In genomic region chr19:18532208-18532890, GRCh38 we compare ENCODE assay signal across 16 cellular contexts. TPM values are rescaled to one million over a fixed set of nuclear protein-coding genes. Genes with fewer than 3 reads are reported as not detected.
DNase-seq lines count a peak whose midpoint lies in the region; ATAC-seq and TF ChIP-seq lines count a peak whose summit lies in the region.
"Had no signal": no experiment of that assay in that cellular context is flagged by ENCODE, and none has a peak within 500 bp of the region (broad histone marks: within the 10 kb centered on the region; RNA-seq: fewer than 3 reads in every experiment).

No MANE protein-coding gene starts in this region.

- no peak for ATAC-seq in activated naive CD4-positive, alpha-beta T cell treated with anti-CD3 and anti-CD28 coated beads, Interleukin-2, amount 50 U/mL, for 72 hours
- no peak for ATAC-seq in SK-N-SH treated with all-trans-retinoic acid at 6 μM for 48 hours
- ATAC-seq in stimulated activated effector memory CD8-positive, alpha-beta T cell treated with anti-CD3 and anti-CD28 coated beads, Interleukin-12 subunit alpha, Interleukin-12 subunit beta, amount 100 ng/mL, for 72 hours: no peak
- ATAC-seq: GM23338 had no signal

- CTCF ChIA-PET in activated naive CD4-positive, alpha-beta T cell treated with anti-CD3 and anti-CD28 coated beads, Interleukin-2, amount 10 ng/mL, durations not matched to agents 7 days and 5 days (lab: Charles Lee): interaction anchor here (0.5 to 1.0 kb wide), 3 partner anchors 11 to 352 kb away, joined by 3 to 5 read pairs (median 4); partner anchors contain the start of gene FKBP8

- H3K36me3 Mint-ChIP-seq in activated naive CD4-positive, alpha-beta T cell treated with anti-CD3 and anti-CD28 coated beads, Interleukin-2, amount 50 U/mL, for 72 hours: peaks cover 0 to 6% of the 10 kb centered on the region in 2 donors
- peaks cover 18% of the 10 kb centered on the region for H3K36me3 Mint-ChIP-seq in activated naive CD4-positive, alpha-beta T cell treated with anti-CD3 and anti-CD28 coated beads, Interleukin-2, amount 10 ng/mL, durations not matched to agents 7 days and 5 days
- H3K36me3 Mint-ChIP-seq in stimulated activated effector memory CD8-positive, alpha-beta T cell treated with anti-CD3 and anti-CD28 coated beads, Interleukin-12 subunit alpha, Interleukin-12 subunit beta, amount 100 ng/mL, for 72 hours: peaks cover 68% of the 10 kb centered on the region

- no peaks in the 10 kb centered on the region for H3K27me3 ChIP-seq in H7 (ENCODE audit: control insufficient read depth, insufficient read depth, low read length)
- H3K27me3 ChIP-seq: BLaER1 treated with 17β-estradiol and CSF1 and Interleukin-3, amounts not matched to agents 10 nM and 100 nM had no signal

- H3K4me1 Mint-ChIP-seq in activated naive CD4-positive, alpha-beta T cell treated with anti-CD3 and anti-CD28 coated beads, Interleukin-2, amount 10 ng/mL, durations not matched to agents 7 days and 5 days: peaks cover 3% of the 10 kb centered on the region
- no peaks in the 10 kb centered on the region for H3K4me1 Mint-ChIP-seq in stimulated activated effector memory CD8-positive, alpha-beta T cell treated with anti-CD3 and anti-CD28 coated beads, Interleukin-12 subunit alpha, Interleukin-12 subunit beta, amount 100 ng/mL, for 72 hours
- H3K4me1 Mint-ChIP-seq: GM23338, H9 had no signal

- no peak for DNase-seq in activated naive CD4-positive, alpha-beta T cell treated with anti-CD3 and anti-CD28 coated beads, Interleukin-2, amount 50 U/mL, for 72 hours (ENCODE audit: low spot score in 2 of 2)
- no peak for DNase-seq in activated naive CD4-positive, alpha-beta T cell treated with anti-CD3 and anti-CD28 coated beads, Interleukin-2, amount 10 ng/mL, durations not matched to agents 7 days and 5 days
- DNase-seq in H7 (peak; percentile 29), DMS79 treated with DMSO at 0.1 percent for 48 hours (lab: John Stamatoyannopoulos, UW) (no peak), NCI-H2227 treated with DMSO at 0.1 percent for 48 hours (lab: John Stamatoyannopoulos, UW) (no peak), dedifferentiated amniotic fluid mesenchymal stem cell (ENCODE audit: extremely low spot score) (no peak)
- DNase-seq in stimulated activated effector memory CD8-positive, alpha-beta T cell treated with anti-CD3 and anti-CD28 coated beads, Interleukin-12 subunit alpha, Interleukin-12 subunit beta, amount 100 ng/mL, for 72 hours (ENCODE audit: low spot score in 2 of 2): no peak
- DNase-seq: ACHN; CD4-positive, CD25-positive, alpha-beta regulatory T cell; DMS79; EL; GDM1; H9 had no signal

- no peak overlapping the region for H3K4me3 Mint-ChIP-seq in activated naive CD4-positive, alpha-beta T cell treated with anti-CD3 and anti-CD28 coated beads, Interleukin-2, amount 10 ng/mL, durations not matched to agents 7 days and 5 days
- no peak overlapping the region for H3K4me3 Mint-ChIP-seq in stimulated activated effector memory CD8-positive, alpha-beta T cell treated with anti-CD3 and anti-CD28 coated beads, Interleukin-12 subunit alpha, Interleukin-12 subunit beta, amount 100 ng/mL, for 72 hours
- H3K4me3 Mint-ChIP-seq: CD4-positive, CD25-positive, alpha-beta regulatory T cell; GM23338; H9 had no signal

- no peak overlapping the region for H3K4me3 ChIP-seq in H7 (ENCODE audit: insufficient read depth, low read depth, low read length)
- H3K4me3 ChIP-seq: BLaER1 treated with 17β-estradiol and CSF1 and Interleukin-3, amounts not matched to agents 10 nM and 100 nM; GM23338 had no signal

- no peaks in the 10 kb centered on the region for H3K27me3 Mint-ChIP-seq in activated naive CD4-positive, alpha-beta T cell treated with anti-CD3 and anti-CD28 coated beads, Interleukin-2, amount 10 ng/mL, durations not matched to agents 7 days and 5 days
- H3K27me3 Mint-ChIP-seq: CD4-positive, CD25-positive, alpha-beta regulatory T cell had no signal

- peaks cover 30% of the 10 kb centered on the region for H3K36me3 ChIP-seq in H7 (replicated peaks; ENCODE audit: control insufficient read depth, insufficient read depth, low read length)

- H3K9me3 Mint-ChIP-seq in activated naive CD4-positive, alpha-beta T cell treated with anti-CD3 and anti-CD28 coated beads, Interleukin-2, amount 50 U/mL, for 72 hours: no peaks in the 10 kb centered on the region
- H3K9me3 Mint-ChIP-seq in activated naive CD4-positive, alpha-beta T cell treated with anti-CD3 and anti-CD28 coated beads, Interleukin-2, amount 10 ng/mL, durations not matched to agents 7 days and 5 days: no peaks in the 10 kb centered on the region
- H3K9me3 Mint-ChIP-seq in stimulated activated effector memory CD8-positive, alpha-beta T cell treated with anti-CD3 and anti-CD28 coated beads, Interleukin-12 subunit alpha, Interleukin-12 subunit beta, amount 100 ng/mL, for 72 hours: no peaks in the 10 kb centered on the region
- H3K9me3 Mint-ChIP-seq: CD4-positive, CD25-positive, alpha-beta regulatory T cell; GM23338; H9 had no signal

- peak overlapping the region; percentile 67 to 90 for H3K27ac Mint-ChIP-seq in activated naive CD4-positive, alpha-beta T cell treated with anti-CD3 and anti-CD28 coated beads, Interleukin-2, amount 50 U/mL, for 72 hours
- H3K27ac Mint-ChIP-seq in activated naive CD4-positive, alpha-beta T cell treated with anti-CD3 and anti-CD28 coated beads, Interleukin-2, amount 10 ng/mL, durations not matched to agents 7 days and 5 days: no peak overlapping the region
- H3K27ac Mint-ChIP-seq in stimulated activated effector memory CD8-positive, alpha-beta T cell treated with anti-CD3 and anti-CD28 coated beads, Interleukin-12 subunit alpha, Interleukin-12 subunit beta, amount 100 ng/mL, for 72 hours: peak overlapping the region; percentile 17
- H3K27ac Mint-ChIP-seq: CD4-positive, CD25-positive, alpha-beta regulatory T cell; GM23338; H9 had no signal

TF ChIP-seq in SK-N-SH treated with all-trans-retinoic acid at 6 μM for 48 hours, 23 proteins besides CTCF, POLR2A, EP300 and RAD21:
- peak; percentile 100 for TF ChIP-seq ZFP3 (CRISPR knock-in tag; IDR thresholded peaks at IDR 0.05)
- TF ChIP-seq ZNF70 (CRISPR knock-in tag; IDR thresholded peaks at IDR 0.05): no peak

RNA-seq across cellular contexts. Expression of gene ELL, which starts 10.5 kb away (rescaled TPM):
- total RNA-seq in activated naive CD4-positive, alpha-beta T cell treated with anti-CD3 and anti-CD28 coated beads, Interleukin-2, amount 50 U/mL, for 72 hours: 10 to 100 TPM; 18.8 to 23.0 TPM
- 16.4 and 17.0 TPM in 2 replicates for total RNA-seq in H7 (2014; rRNA removed; shearing (Covaris generic))

RNA-seq across cellular contexts. Expression of gene FKBP8, which starts 11.0 kb away (rescaled TPM):
- 100 to 1,000 TPM; 153 to 236 TPM for total RNA-seq in activated naive CD4-positive, alpha-beta T cell treated with anti-CD3 and anti-CD28 coated beads, Interleukin-2, amount 50 U/mL, for 72 hours
- 446 and 481 TPM in 2 replicates for total RNA-seq in H7 (2014; rRNA removed; shearing (Covaris generic))

RNA-seq across cellular contexts. Expression of gene KXD1, which starts 25.3 kb away (rescaled TPM):
- 100 to 1,000 TPM in 1 of 2 donors, 10 to 100 TPM in 1; 75.8 to 122 TPM for total RNA-seq in activated naive CD4-positive, alpha-beta T cell treated with anti-CD3 and anti-CD28 coated beads, Interleukin-2, amount 50 U/mL, for 72 hours
- 190 and 202 TPM in 2 replicates for total RNA-seq in H7 (2014; rRNA removed; shearing (Covaris generic))

RNA-seq across cellular contexts. Expression of gene UBA52, which starts 39.3 kb away (rescaled TPM):
- total RNA-seq in activated naive CD4-positive, alpha-beta T cell treated with anti-CD3 and anti-CD28 coated beads, Interleukin-2, amount 50 U/mL, for 72 hours: 1,000 to 10,000 TPM; 1,677 to 1,782 TPM
- 1,268 and 1,295 TPM in 2 replicates for total RNA-seq in H7 (2014; rRNA removed; shearing (Covaris generic))

RNA-seq across cellular contexts. Expression of gene REX1BD, which starts 56.2 kb away (rescaled TPM):
- 10 to 100 TPM; 25.2 to 64.0 TPM for total RNA-seq in activated naive CD4-positive, alpha-beta T cell treated with anti-CD3 and anti-CD28 coated beads, Interleukin-2, amount 50 U/mL, for 72 hours
- total RNA-seq in H7 (2014; rRNA removed; shearing (Covaris generic)): 117 TPM in 2 replicates
